Comparison of ENCODE assay signal across 8 cellular contexts in the genomic region with DNA sequence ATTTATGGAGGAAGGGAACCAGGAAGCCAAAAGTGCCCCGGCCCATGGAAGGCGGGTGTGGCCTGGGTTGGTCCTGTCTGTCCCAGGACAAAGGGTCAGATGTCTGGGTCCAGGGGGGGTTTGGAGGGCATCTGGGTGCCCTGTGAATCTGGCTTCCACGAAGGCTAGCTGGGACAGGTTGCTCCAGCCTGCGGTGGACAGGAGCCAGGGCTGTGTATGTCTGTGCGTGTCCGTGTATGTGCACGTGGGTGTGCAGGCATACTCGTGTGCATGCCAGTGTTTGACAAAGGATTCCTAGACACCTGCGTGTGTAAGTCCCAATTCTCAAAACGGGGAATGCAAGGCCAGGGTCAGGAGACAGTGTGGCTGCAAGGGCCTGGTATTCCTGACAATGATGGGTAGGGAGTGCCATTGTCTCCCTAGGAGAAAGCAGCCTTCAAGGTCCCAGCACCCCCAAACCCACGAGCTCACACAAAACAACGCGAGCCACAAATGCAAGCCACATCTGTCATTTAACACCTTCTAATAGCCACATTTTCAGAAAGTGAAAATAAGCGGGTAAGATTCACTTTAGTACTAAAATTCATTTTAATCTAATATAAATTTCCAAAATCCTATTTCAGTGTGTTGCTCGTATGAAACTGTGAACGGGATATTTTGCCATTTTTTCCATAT.
DNase-seq lines count a peak whose midpoint lies in the region; ATAC-seq and TF ChIP-seq lines count a peak whose summit lies in the region.

No MANE protein-coding gene starts in this region.

- peaks cover 39% of the 10 kb centered on the region for H3K4me1 Mint-ChIP-seq in T-helper 17 cell

- no peaks in the 10 kb centered on the region for H3K27me3 ChIP-seq in fibroblast of lung (ENCODE audit: control insufficient read depth, insufficient read depth, low read length)
- H3K27me3 ChIP-seq in psoas muscle (ENCODE audit: insufficient read depth in 3 of 3, low read length in 2 of 3), result no peaks in the 10 kb centered on the region

- H3K4me2 ChIP-seq in fibroblast of lung (ENCODE audit: extremely low read depth, insufficient read depth, low read length), result peak overlapping the region; percentile 48

- H3K4me3 Mint-ChIP-seq in T-helper 17 cell, result peak overlapping the region; percentile 96

- peak overlapping the region; percentile 94 for H3K27ac Mint-ChIP-seq in T-helper 17 cell

- no peaks in the 10 kb centered on the region for H4K20me1 ChIP-seq in fibroblast of lung (ENCODE audit: control insufficient read depth, extremely low read depth, insufficient read depth, low read length)

- peaks cover 29% of the 10 kb centered on the region for H3K4me1 ChIP-seq in fibroblast of lung (ENCODE audit: control insufficient read depth, extremely low read depth, insufficient read depth, low read length)
- peaks cover 70% of the 10 kb centered on the region for H3K4me1 ChIP-seq in psoas muscle

- DNase-seq in EH (ENCODE audit: low read depth) (peak; percentile 29), T-helper 17 cell (no peak), fibroblast of lung (ENCODE audit: low read depth in 2 of 2) (peak in 1 of 2 donors; percentile 67), psoas muscle (peak; percentile 50 to 86), HuH-7.5 (ENCODE audit: low spot score) (no peak), foreskin melanocyte (no peak), NCI-H526 treated with DMSO at 0.1 percent for 48 hours (lab: John Stamatoyannopoulos, UW) (no peak)

- intact Hi-C loops in psoas muscle (cut with DNase I), result no loop called here

- ATAC-seq in T-helper 17 cell, result no peak
- ATAC-seq in psoas muscle, result peak; percentile 15 to 48 (median 31)
- no peak for ATAC-seq in HG03097 (IDR thresholded peaks at IDR 0.05; ENCODE audit: low FRiP score, unreplicated experiment)

- H3K36me3 ChIP-seq in fibroblast of lung (ENCODE audit: control insufficient read depth, insufficient read depth, low read length) (no peaks in the 10 kb centered on the region), psoas muscle (ENCODE audit: insufficient read depth in 1 of 2, low read depth in 1 of 2) (no peaks in the 10 kb centered on the region)

- 9 to 22% (median 9%) methylated on average over 16 of the region's 16 CpGs for WGBS in psoas muscle, 3 donors

- TF ChIP-seq CTCF in fibroblast of lung (conservative IDR thresholded peaks at IDR 0.05 in 1 of 2, IDR thresholded peaks at IDR 0.05 in 1 of 2; ENCODE audit: low read depth in 1 of 2, low read length in 2 of 2) (no peak), psoas muscle (IDR thresholded peaks at IDR 0.05) (no peak)

- H3K36me3 Mint-ChIP-seq in T-helper 17 cell (ENCODE audit: low read depth), result peaks cover 2% of the 10 kb centered on the region

- no peaks in the 10 kb centered on the region for H3K27me3 Mint-ChIP-seq in T-helper 17 cell

- no peaks in the 10 kb centered on the region for H3K9me3 ChIP-seq in T-helper 17 cell (ENCODE audit: control insufficient read depth, low read length, poor library complexity, severe bottlenecking)
- no peaks in the 10 kb centered on the region for H3K9me3 ChIP-seq in fibroblast of lung (ENCODE audit: control insufficient read depth, insufficient read depth, low read depth, low read length)
- H3K9me3 ChIP-seq in psoas muscle, result no peaks in the 10 kb centered on the region

- H3K4me3 ChIP-seq in fibroblast of lung (replicated peaks in 1 of 4; ENCODE audit: control extremely low read depth in 1 of 4, insufficient read depth in 1 of 4, low read depth in 3 of 4, low read length in 4 of 4) (peak overlapping the region in 3 of 4 experiments; percentile 49 to 70 (median 58)), psoas muscle (peak overlapping the region; percentile 86)

- peaks cover 97% of the 10 kb centered on the region for H3K79me2 ChIP-seq in fibroblast of lung (ENCODE audit: control insufficient read depth, insufficient read depth, low read length)

- H2AFZ ChIP-seq in fibroblast of lung (ENCODE audit: low read length), result no peak overlapping the region

- peak overlapping the region; percentile 74 for H3K9ac ChIP-seq in fibroblast of lung (ENCODE audit: insufficient read depth, low read length)

- H3K27ac ChIP-seq in fibroblast of lung (ENCODE audit: insufficient read depth, low read length) (peak overlapping the region; percentile 95), psoas muscle (peak overlapping the region; percentile 99)

Comparison
In these comparisons a context has a peak if more than half of its experiments do, and no peak if none do; other contexts are left out.
1. DNase-seq: peak in EH (single experiment) and psoas muscle (2 of 2); none in T-helper 17 cell (0 of 3), HuH-7.5 (single experiment), foreskin melanocyte (single experiment) and NCI-H526 treated with DMSO at 0.1 percent for 48 hours (single experiment).
2. ATAC-seq: peak in psoas muscle (4 of 4); none in T-helper 17 cell (single experiment) and HG03097 (single experiment).